ENCODE assay signal across 9 cellular contexts in genomic region chr9:133683494-133684460, GRCh38. TPM values are rescaled to one million over a fixed set of nuclear protein-coding genes. Genes with fewer than 3 reads are reported as not detected.
DNase-seq lines count a peak whose midpoint lies in the region; ATAC-seq and TF ChIP-seq lines count a peak whose summit lies in the region.
"Had no signal": no experiment of that assay in that cellular context is flagged by ENCODE, and none has a peak within 500 bp of the region (broad histone marks: within the 10 kb centered on the region; RNA-seq: fewer than 3 reads in every experiment).

No MANE protein-coding gene starts in this region.

- H3K36me3 Mint-ChIP-seq in HFFc6 (ENCODE audit: low read depth) = no peaks in the 10 kb centered on the region
- no peaks in the 10 kb centered on the region for H3K36me3 Mint-ChIP-seq in activated T-helper 17 cell treated with anti-CD3 and anti-CD28 coated beads, Interleukin-2, amount 50 U/mL, for 72 hours (ENCODE audit: low read depth)

- H3K27ac Mint-ChIP-seq in HFFc6 = peak overlapping the region; percentile 40; the same call in 1 of the 2 replicates
- peak overlapping the region; percentile 94 for H3K27ac Mint-ChIP-seq in activated T-helper 17 cell treated with anti-CD3 and anti-CD28 coated beads, Interleukin-2, amount 50 U/mL, for 72 hours

- POLR2A ChIA-PET in GM10248 (lab: Yijun Ruan, JAX) = no interaction called here

- H3K4me3 Mint-ChIP-seq in HFFc6 = no peak overlapping the region
- H3K4me3 Mint-ChIP-seq in activated T-helper 17 cell treated with anti-CD3 and anti-CD28 coated beads, Interleukin-2, amount 50 U/mL, for 72 hours = peak overlapping the region; percentile 79

- H3K9me3 Mint-ChIP-seq in HFFc6 = no peaks in the 10 kb centered on the region
- H3K9me3 Mint-ChIP-seq in activated T-helper 17 cell treated with anti-CD3 and anti-CD28 coated beads, Interleukin-2, amount 50 U/mL, for 72 hours = no peaks in the 10 kb centered on the region

- peaks cover 8% of the 10 kb centered on the region for H3K4me1 Mint-ChIP-seq in HFFc6 (ENCODE audit: low read depth)
- no peaks in the 10 kb centered on the region for H3K4me1 Mint-ChIP-seq in activated T-helper 17 cell treated with anti-CD3 and anti-CD28 coated beads, Interleukin-2, amount 50 U/mL, for 72 hours

- no peak for TF ChIP-seq CTCF in HFFc6 (IDR thresholded peaks at IDR 0.05)
- TF ChIP-seq CTCF in GM10248 (IDR thresholded peaks at IDR 0.05; ENCODE audit: control extremely low read depth, extremely low read depth, low read depth, missing control alignments) = no peak

- peak; percentile 88 for ATAC-seq in activated T-helper 17 cell treated with anti-CD3 and anti-CD28 coated beads, Interleukin-2, amount 50 U/mL, for 72 hours (replicated peaks)
- peak; percentile 68 to 90 for ATAC-seq in left cardiac atrium
- ATAC-seq in HG02623 (IDR thresholded peaks at IDR 0.05; ENCODE audit: unreplicated experiment) = no peak

- intact Hi-C loops in left cardiac atrium (cut with DNase I) = no loop called here

- peaks cover 10% of the 10 kb centered on the region for H3K27me3 Mint-ChIP-seq in HFFc6 (ENCODE audit: insufficient read depth)
- H3K27me3 Mint-ChIP-seq in activated T-helper 17 cell treated with anti-CD3 and anti-CD28 coated beads, Interleukin-2, amount 50 U/mL, for 72 hours = no peaks in the 10 kb centered on the region

- CTCF ChIA-PET in GM10248 (lab: Yijun Ruan, JAX) = interaction anchor here (1.3 kb wide), 1 partner anchor 10 kb away, joined by 3 read pairs; no protein-coding TSS in a partner anchor

- DNase-seq in HFFc6 (no peak), left cardiac atrium (peak; percentile 75), GM10248 (ENCODE audit: extremely low spot score) (no peak), Kasumi-1 (lab: John Stamatoyannopoulos, UW) (no peak), germinal center (ENCODE audit: low spot score) (no peak)
- peak; percentile 37 to 65 (median 60) for DNase-seq in stimulated activated CD4-positive, alpha-beta T cell treated with anti-CD3 and anti-CD28 coated beads, TNF-alpha, amount 100 ng/mL, for 1 hour (ENCODE audit: low read depth in 3 of 3, low spot score in 1 of 3)
- DNase-seq: cortex of kidney had no signal

RNA-seq across cellular contexts. Expression of gene DBH, which starts 47.6 kb away (rescaled TPM):
- total RNA-seq in HFFc6 (2021; fragmentation: NEBNext Ultra II Directional; extraction: Animal tissue kit (Norgen Biotek cat#: 25700)) = not detected
- not detected for total RNA-seq in activated T-helper 17 cell treated with anti-CD3 and anti-CD28 coated beads, Interleukin-2, amount 50 U/mL, for 72 hours
- total RNA-seq in left cardiac atrium = not detected

RNA-seq across cellular contexts. Expression of gene SARDH, which starts 54.4 kb away (rescaled TPM):
- total RNA-seq in HFFc6 (2021; fragmentation: NEBNext Ultra II Directional; extraction: Animal tissue kit (Norgen Biotek cat#: 25700)) = 1 to 10 TPM in 4 of 6 experiments, under 1 TPM in 2; 0.24 to 5.1 (median 4.1) TPM
- 1 to 10 TPM; 2.7 to 2.8 TPM for total RNA-seq in activated T-helper 17 cell treated with anti-CD3 and anti-CD28 coated beads, Interleukin-2, amount 50 U/mL, for 72 hours
- 1 to 10 TPM in 1 of 2 donors, under 1 TPM in 1; 0.88 to 1.4 TPM for total RNA-seq in left cardiac atrium

Comparison
In these comparisons a context has a peak if more than half of its experiments do, and no peak if none do; other contexts are left out.
1. DNase-seq: peak in left cardiac atrium (single experiment) and stimulated activated CD4-positive, alpha-beta T cell treated with anti-CD3 and anti-CD28 coated beads, TNF-alpha, amount 100 ng/mL, for 1 hour (3 of 3); none in HFFc6 (single experiment), GM10248 (single experiment), Kasumi-1 (0 of 2) and germinal center (single experiment).